ENCODE assay signal across 13 cellular contexts in the genomic region with DNA sequence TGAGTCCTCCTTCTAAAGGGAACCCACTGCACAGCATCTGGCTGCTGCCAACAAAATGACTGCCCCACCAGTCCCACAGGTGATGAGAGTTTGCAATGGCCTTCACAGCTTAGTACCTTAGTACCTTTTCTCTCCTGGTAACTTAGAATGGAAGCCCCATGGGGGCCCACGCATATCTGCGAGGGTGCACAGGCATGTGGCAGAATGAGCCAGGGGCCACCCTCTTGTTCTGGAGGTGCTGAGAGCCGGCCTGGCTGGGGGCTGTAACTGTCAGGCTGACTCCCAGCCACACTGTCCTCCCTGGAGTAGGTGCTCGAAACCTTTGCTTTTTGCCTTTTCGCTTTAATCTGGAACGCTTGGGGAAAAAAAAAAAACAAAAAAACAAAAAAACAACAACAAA.
DNase-seq lines count a peak whose midpoint lies in the region; ATAC-seq and TF ChIP-seq lines count a peak whose summit lies in the region.
"Had no signal": no experiment of that assay in that cellular context is flagged by ENCODE, and none has a peak within 500 bp of the region (broad histone marks: within the 10 kb centered on the region; RNA-seq: fewer than 3 reads in every experiment).

No MANE protein-coding gene starts in this region.

- H3K4me3 ChIP-seq in KMS-11 (IDR thresholded peaks at IDR 0.05; ENCODE audit: insufficient read depth, low read depth, low read length) (no peak overlapping the region), ascending aorta (no peak overlapping the region), subcutaneous abdominal adipose tissue (ENCODE audit: low read depth in 1 of 5, low read length in 5 of 5) (no peak overlapping the region)

- H3K36me3 Mint-ChIP-seq in memory B cell, result peaks cover 20% of the 10 kb centered on the region

- peak overlapping the region; percentile 65; the same call in 1 of the 2 replicates for H3K4me2 ChIP-seq in KMS-11

- no peaks in the 10 kb centered on the region for H4K20me1 ChIP-seq in KMS-11 (ENCODE audit: insufficient read depth)

- H3K27ac ChIP-seq in KMS-11 (no peak overlapping the region), ascending aorta (peak overlapping the region; percentile 90 to 97), subcutaneous abdominal adipose tissue (ENCODE audit: low read depth, low read length) (peak overlapping the region; percentile 85)

- intact Hi-C loops in ascending aorta (cut with DNase I), result no loop called here

- H3K9me3 Mint-ChIP-seq in memory B cell, result no peaks in the 10 kb centered on the region
- H3K9me3 Mint-ChIP-seq: neural crest cell had no signal

- H3K4me3 Mint-ChIP-seq in memory B cell, result no peak overlapping the region
- H3K4me3 Mint-ChIP-seq: neural crest cell had no signal

- ATAC-seq in memory B cell (ENCODE audit: low read depth), result no peak
- no peak for ATAC-seq in GM21723 (IDR thresholded peaks at IDR 0.05; ENCODE audit: unreplicated experiment)
- no peak for ATAC-seq in GM18858 (IDR thresholded peaks at IDR 0.05; ENCODE audit: unreplicated experiment)
- no peak for ATAC-seq in HG03095 (IDR thresholded peaks at IDR 0.05; ENCODE audit: unreplicated experiment)

- H3K9ac ChIP-seq in KMS-11, result no peak overlapping the region
- peak overlapping the region in 1 of 5 donors; percentile 28 for H3K9ac ChIP-seq in subcutaneous abdominal adipose tissue (ENCODE audit: low read length in 5 of 5)

- DNase-seq in ascending aorta (ENCODE audit: low spot score in 2 of 2) (no peak), memory B cell (ENCODE audit: low spot score in 2 of 2) (no peak)
- DNase-seq: activated CD8-positive, alpha-beta memory T cell treated with anti-CD3 and anti-CD28 coated beads, Interleukin-2, amount 50 U/mL, for 4 hours; COR-L47; NCI-H526 treated with DMSO at 0.1 percent for 48 hours; SHP77; stimulated activated CD4-positive, alpha-beta T cell treated with anti-CD3 and anti-CD28 coated beads, Interleukin-15, amount 100 ng/mL, for 24 hours had no signal

- TF ChIP-seq CTCF in KMS-11 (conservative IDR thresholded peaks at IDR 0.05; ENCODE audit: low read depth, low read length), result no peak
- TF ChIP-seq CTCF in ascending aorta (IDR thresholded peaks at IDR 0.05), result no peak

- H3K27ac Mint-ChIP-seq in memory B cell, result peak overlapping the region; percentile 24

- H3K27me3 ChIP-seq in KMS-11 (ENCODE audit: insufficient read depth, low read depth), result no peaks in the 10 kb centered on the region
- no peaks in the 10 kb centered on the region for H3K27me3 ChIP-seq in ascending aorta
- no peaks in the 10 kb centered on the region for H3K27me3 ChIP-seq in subcutaneous abdominal adipose tissue (ENCODE audit: control insufficient read depth in 5 of 5, insufficient read depth in 4 of 5, low read length in 5 of 5)

- H3K36me3 ChIP-seq in KMS-11 (ENCODE audit: insufficient read depth), result no peaks in the 10 kb centered on the region
- no peaks in the 10 kb centered on the region for H3K36me3 ChIP-seq in ascending aorta
- peaks cover 0 to 19% (median 6%) of the 10 kb centered on the region in 5 donors for H3K36me3 ChIP-seq in subcutaneous abdominal adipose tissue (ENCODE audit: control insufficient read depth in 5 of 5, insufficient read depth in 5 of 5, low read length in 5 of 5)

- no peaks in the 10 kb centered on the region for H3K27me3 Mint-ChIP-seq in memory B cell

- peaks cover 51% of the 10 kb centered on the region for H3K4me1 ChIP-seq in KMS-11 (ENCODE audit: low read depth, poor library complexity, severe bottlenecking)
- H3K4me1 ChIP-seq in ascending aorta, result peaks cover 25 to 56% of the 10 kb centered on the region in 2 donors
- H3K4me1 ChIP-seq in subcutaneous abdominal adipose tissue (ENCODE audit: control insufficient read depth in 5 of 5, insufficient read depth in 5 of 5, low read length in 5 of 5), result peaks cover 12 to 70% (median 16%) of the 10 kb centered on the region in 5 donors

- peaks cover 24% of the 10 kb centered on the region for H3K4me1 Mint-ChIP-seq in memory B cell

- no peaks in the 10 kb centered on the region for H3K79me2 ChIP-seq in KMS-11 (ENCODE audit: insufficient read depth, low read depth)

- no peak overlapping the region for H2AFZ ChIP-seq in KMS-11 (ENCODE audit: low read depth)

- H3K9me3 ChIP-seq in ascending aorta (no peaks in the 10 kb centered on the region), subcutaneous abdominal adipose tissue (ENCODE audit: control insufficient read depth in 5 of 5, low read length in 5 of 5) (no peaks in the 10 kb centered on the region)
